ENCODE assay signal across 22 cellular contexts in the genomic region with DNA sequence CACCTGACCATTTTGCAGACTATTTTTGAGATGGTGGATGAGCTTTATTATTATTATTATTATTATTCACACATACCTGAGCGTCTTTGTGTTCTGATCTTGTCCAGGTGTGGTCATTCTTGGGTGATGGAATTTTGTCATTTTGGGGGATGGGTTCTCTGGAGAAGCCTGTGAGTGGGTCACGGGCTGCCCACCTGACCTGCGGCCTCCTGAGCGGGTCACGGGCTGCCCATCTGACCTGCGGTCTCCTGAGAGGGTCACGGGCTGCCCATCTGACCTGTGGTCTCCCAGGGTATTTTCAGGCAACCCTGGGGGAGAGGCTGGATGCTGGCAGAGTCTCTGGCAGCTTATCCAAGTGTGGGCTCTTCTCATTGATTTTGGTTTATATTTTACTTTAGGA. TPM values are rescaled to one million over a fixed set of nuclear protein-coding genes. Genes with fewer than 3 reads are reported as not detected.
DNase-seq lines count a peak whose midpoint lies in the region; ATAC-seq, FAIRE-seq and TF ChIP-seq lines count a peak whose summit lies in the region.
"Had no signal": no experiment of that assay in that cellular context is flagged by ENCODE, and none has a peak within 500 bp of the region (broad histone marks: within the 10 kb centered on the region; RNA-seq: fewer than 3 reads in every experiment).

No MANE protein-coding gene starts in this region.

- POLR2A ChIA-PET in CD8-positive, alpha-beta T cell (lab: Charles Lee), result no interaction called here

- H3K4me2 ChIP-seq in osteoblast (ENCODE audit: insufficient read depth, low read length), result no peak overlapping the region

- H3K36me3 Mint-ChIP-seq in activated CD4-positive, alpha-beta T cell treated with anti-CD3 and anti-CD28 coated beads, Interleukin-2, amount 10 ng/mL, durations not matched to agents 24 days and 14 days (ENCODE audit: low read depth), result no peaks in the 10 kb centered on the region
- no peaks in the 10 kb centered on the region for H3K36me3 Mint-ChIP-seq in T-helper 2 cell treated with Interferon-gamma antibody and Interleukin-4, amounts not matched to agents 5 μg/mL and 100 μg/mL, for 36 hours (ENCODE audit: low read depth)
- H3K36me3 Mint-ChIP-seq in CD8-positive, alpha-beta T cell, result peaks cover 3% of the 10 kb centered on the region

- no peak overlapping the region for H3K27ac ChIP-seq in osteoblast (ENCODE audit: low read depth, low read length)
- H3K27ac ChIP-seq in CD8-positive, alpha-beta T cell (ENCODE audit: low read depth, low read length), result no peak overlapping the region
- H3K27ac ChIP-seq: 22Rv1 had no signal

- peak; percentile 8 for DNase-seq in activated CD4-positive, alpha-beta T cell treated with anti-CD3 and anti-CD28 coated beads, Interleukin-2, amount 10 ng/mL, durations not matched to agents 24 days and 14 days
- DNase-seq in activated CD4-positive, alpha-beta T cell treated with anti-CD3 and anti-CD28 coated beads, Interleukin-2, amount 50 U/mL, for 48 hours, result no peak
- DNase-seq in 8988T (peak; percentile 6), bronchial epithelial cell (ENCODE audit: low read depth) (no peak), osteoblast (ENCODE audit: insufficient read length, low spot score, missing footprints) (peak; percentile 78), DMS114 treated with DMSO at 0.1 percent for 48 hours (lab: John Stamatoyannopoulos, UW; ENCODE audit: unreplicated experiment) (no peak)
- no peak for DNase-seq in T-helper 2 cell treated with Interferon-gamma antibody and Interleukin-4, amounts not matched to agents 5 μg/mL and 100 μg/mL, for 36 hours (ENCODE audit: low spot score)
- DNase-seq in CD8-positive, alpha-beta T cell, result no peak
- DNase-seq: CD4-positive, alpha-beta T cell; DMS153; DMS79 treated with DMSO at 0.1 percent for 48 hours; EL; GDM1; IMR-90; KBM-7 had no signal

- no peak overlapping the region for H3K27ac Mint-ChIP-seq in activated CD4-positive, alpha-beta T cell treated with anti-CD3 and anti-CD28 coated beads, Interleukin-2, amount 10 ng/mL, durations not matched to agents 24 days and 14 days
- H3K27ac Mint-ChIP-seq in T-helper 2 cell treated with Interferon-gamma antibody and Interleukin-4, amounts not matched to agents 5 μg/mL and 100 μg/mL, for 36 hours, result no peak overlapping the region
- no peak overlapping the region for H3K27ac Mint-ChIP-seq in CD8-positive, alpha-beta T cell
- H3K27ac Mint-ChIP-seq: B cell; CD4-positive, alpha-beta T cell had no signal

- TF ChIP-seq CTCF in bronchial epithelial cell (IDR thresholded peaks at IDR 0.05; ENCODE audit: insufficient read depth, low read length, severe bottlenecking) (no peak), osteoblast (IDR thresholded peaks at IDR 0.05; ENCODE audit: extremely low read depth, low read depth, low read length) (no peak)
- no peak for TF ChIP-seq CTCF in CD8-positive, alpha-beta T cell (IDR thresholded peaks at IDR 0.05)

- H3K27me3 ChIP-seq in bronchial epithelial cell (ENCODE audit: control insufficient read depth, insufficient read depth, low read length) (no peaks in the 10 kb centered on the region), osteoblast (ENCODE audit: insufficient read depth, low read length) (no peaks in the 10 kb centered on the region)
- H3K27me3 ChIP-seq in CD8-positive, alpha-beta T cell (ENCODE audit: insufficient read depth, low read length), result no peaks in the 10 kb centered on the region

- H3K27me3 Mint-ChIP-seq in activated CD4-positive, alpha-beta T cell treated with anti-CD3 and anti-CD28 coated beads, Interleukin-2, amount 10 ng/mL, durations not matched to agents 24 days and 14 days, result no peaks in the 10 kb centered on the region
- no peaks in the 10 kb centered on the region for H3K27me3 Mint-ChIP-seq in T-helper 2 cell treated with Interferon-gamma antibody and Interleukin-4, amounts not matched to agents 5 μg/mL and 100 μg/mL, for 36 hours (ENCODE audit: low read depth)
- no peaks in the 10 kb centered on the region for H3K27me3 Mint-ChIP-seq in CD8-positive, alpha-beta T cell (ENCODE audit: low read depth)
- H3K27me3 Mint-ChIP-seq: B cell; CD4-positive, alpha-beta T cell had no signal

- no peak overlapping the region for H2AFZ ChIP-seq in osteoblast (ENCODE audit: low read length)

- no peak overlapping the region for H3K4me3 Mint-ChIP-seq in activated CD4-positive, alpha-beta T cell treated with anti-CD3 and anti-CD28 coated beads, Interleukin-2, amount 10 ng/mL, durations not matched to agents 24 days and 14 days
- H3K4me3 Mint-ChIP-seq in T-helper 2 cell treated with Interferon-gamma antibody and Interleukin-4, amounts not matched to agents 5 μg/mL and 100 μg/mL, for 36 hours, result no peak overlapping the region
- H3K4me3 Mint-ChIP-seq in CD8-positive, alpha-beta T cell, result no peak overlapping the region
- H3K4me3 Mint-ChIP-seq: B cell; CD4-positive, alpha-beta T cell had no signal

- H3K4me1 Mint-ChIP-seq in activated CD4-positive, alpha-beta T cell treated with anti-CD3 and anti-CD28 coated beads, Interleukin-2, amount 10 ng/mL, durations not matched to agents 24 days and 14 days, result no peaks in the 10 kb centered on the region
- H3K4me1 Mint-ChIP-seq in T-helper 2 cell treated with Interferon-gamma antibody and Interleukin-4, amounts not matched to agents 5 μg/mL and 100 μg/mL, for 36 hours (ENCODE audit: low read depth), result no peaks in the 10 kb centered on the region
- H3K4me1 Mint-ChIP-seq in CD8-positive, alpha-beta T cell (ENCODE audit: low read depth), result no peaks in the 10 kb centered on the region
- H3K4me1 Mint-ChIP-seq: B cell had no signal

- no peaks in the 10 kb centered on the region for H4K20me1 ChIP-seq in osteoblast (ENCODE audit: insufficient read depth, low read length)

- intact Hi-C loops in activated CD4-positive, alpha-beta T cell treated with anti-CD3 and anti-CD28 coated beads, Interleukin-2, amount 10 ng/mL, durations not matched to agents 24 days and 14 days (cut with micrococcal nuclease), result no loop called here
- intact Hi-C loops in CD8-positive, alpha-beta T cell (cut with DNase I, micrococcal nuclease), result no loop called here

- H3K9me3 Mint-ChIP-seq in activated CD4-positive, alpha-beta T cell treated with anti-CD3 and anti-CD28 coated beads, Interleukin-2, amount 10 ng/mL, durations not matched to agents 24 days and 14 days, result no peaks in the 10 kb centered on the region
- H3K9me3 Mint-ChIP-seq in T-helper 2 cell treated with Interferon-gamma antibody and Interleukin-4, amounts not matched to agents 5 μg/mL and 100 μg/mL, for 36 hours, result no peaks in the 10 kb centered on the region
- H3K9me3 Mint-ChIP-seq in CD8-positive, alpha-beta T cell, result no peaks in the 10 kb centered on the region
- H3K9me3 Mint-ChIP-seq: CD4-positive, alpha-beta T cell had no signal

- CTCF ChIA-PET in CD8-positive, alpha-beta T cell (lab: Charles Lee), result interaction anchor here (1.3 kb wide), 1 partner anchor 8 kb away, joined by 3 read pairs; a partner anchor contains a TSS

- H3K36me3 ChIP-seq in bronchial epithelial cell (ENCODE audit: control insufficient read depth, insufficient read depth, low read length), result no peaks in the 10 kb centered on the region
- H3K36me3 ChIP-seq in osteoblast (ENCODE audit: insufficient read depth, low read length), result no peaks in the 10 kb centered on the region
- H3K36me3 ChIP-seq in CD8-positive, alpha-beta T cell (ENCODE audit: insufficient read depth, low read length), result no peaks in the 10 kb centered on the region

- FAIRE-seq in bronchial epithelial cell (lab: Jason Lieb, UNC), result peak; percentile 43
- FAIRE-seq: GM12892, GM19239 had no signal

- no peaks in the 10 kb centered on the region for H3K4me1 ChIP-seq in osteoblast (ENCODE audit: insufficient read depth, low read length)
- H3K4me1 ChIP-seq in CD8-positive, alpha-beta T cell (ENCODE audit: insufficient read depth, low read length), result no peaks in the 10 kb centered on the region

- no peak for ATAC-seq in CD8-positive, alpha-beta T cell
- ATAC-seq: HCT116 had no signal

- H3K79me2 ChIP-seq in osteoblast (ENCODE audit: insufficient read depth, low read length), result no peaks in the 10 kb centered on the region

- H3K9me3 ChIP-seq in osteoblast (ENCODE audit: low read depth, low read length), result no peaks in the 10 kb centered on the region
- H3K9me3 ChIP-seq in CD8-positive, alpha-beta T cell (ENCODE audit: low read length), result no peaks in the 10 kb centered on the region

- H3K4me3 ChIP-seq in bronchial epithelial cell (ENCODE audit: low read depth, low read length), result no peak overlapping the region
- no peak overlapping the region for H3K4me3 ChIP-seq in osteoblast (ENCODE audit: insufficient read depth, low read length)
- H3K4me3 ChIP-seq in CD8-positive, alpha-beta T cell (ENCODE audit: low read depth, low read length), result no peak overlapping the region

RNA-seq across cellular contexts. Expression of a gene that starts 7.3 kb away (rescaled TPM):
- total RNA-seq in activated CD4-positive, alpha-beta T cell treated with anti-CD3 and anti-CD28 coated beads, Interleukin-2, amount 10 ng/mL, durations not matched to agents 24 days and 14 days, result 0.76 and 0.77 TPM in 2 replicates
- total RNA-seq in bronchial epithelial cell (1.0 and 1.1 TPM in 2 replicates), osteoblast (5.1 and 5.6 TPM in 2 replicates)
- 1 to 10 TPM; 3.4 to 3.7 TPM for total RNA-seq in CD8-positive, alpha-beta T cell

RNA-seq across cellular contexts. Expression of a gene that starts 36.6 kb away (rescaled TPM):
- not detected in 2 replicates for total RNA-seq in activated CD4-positive, alpha-beta T cell treated with anti-CD3 and anti-CD28 coated beads, Interleukin-2, amount 10 ng/mL, durations not matched to agents 24 days and 14 days
- not detected in 2 replicates for total RNA-seq in bronchial epithelial cell
- under 0.01 TPM in 2 replicates for total RNA-seq in osteoblast
- total RNA-seq in CD8-positive, alpha-beta T cell, result not detected
- total RNA-seq: B cell; CD4-positive, alpha-beta T cell; H4; HT-29 had no signal

Comparison
In these comparisons a context has a peak if more than half of its experiments do, and no peak if none do; other contexts are left out.
1. DNase-seq: peak in activated CD4-positive, alpha-beta T cell treated with anti-CD3 and anti-CD28 coated beads, Interleukin-2, amount 10 ng/mL, durations not matched to agents 24 days and 14 days (single experiment), 8988T (single experiment) and osteoblast (single experiment); none in activated CD4-positive, alpha-beta T cell treated with anti-CD3 and anti-CD28 coated beads, Interleukin-2, amount 50 U/mL, for 48 hours (0 of 2), bronchial epithelial cell (single experiment), DMS114 treated with DMSO at 0.1 percent for 48 hours (single experiment), T-helper 2 cell treated with Interferon-gamma antibody and Interleukin-4, amounts not matched to agents 5 μg/mL and 100 μg/mL, for 36 hours (single experiment) and CD8-positive, alpha-beta T cell (0 of 7).